19 cellular contexts compared by ENCODE assay signal in genomic region chr11:44878696-44879095, GRCh38.
DNase-seq lines count a peak whose midpoint lies in the region; ATAC-seq and TF ChIP-seq lines count a peak whose summit lies in the region.
"Had no signal": no experiment of that assay in that cellular context is flagged by ENCODE, and none has a peak within 500 bp of the region (broad histone marks: within the 10 kb centered on the region; RNA-seq: fewer than 3 reads in every experiment).

No MANE protein-coding gene starts in this region.

- H3K27me3 ChIP-seq in neural cell (ENCODE audit: insufficient read depth, low read depth, low read length) = no peaks in the 10 kb centered on the region
- H3K27me3 ChIP-seq: BE2C had no signal

- no peaks in the 10 kb centered on the region for H3F3A ChIP-seq in neural cell (ENCODE audit: insufficient read depth, low read length, poor library complexity, severe bottlenecking)

- TF ChIP-seq EP300 in neural cell (conservative IDR thresholded peaks at IDR 0.05; ENCODE audit: poor library complexity, severe bottlenecking) = no peak

- H3K9ac ChIP-seq in neural cell (ENCODE audit: low read length) = no peak overlapping the region
- H3K9ac ChIP-seq: GM23248 had no signal

- no peak for TF ChIP-seq CTCF in neural cell (IDR thresholded peaks at IDR 0.05; ENCODE audit: poor library complexity, severe bottlenecking)

- ATAC-seq in HG03565 (IDR thresholded peaks at IDR 0.05; ENCODE audit: unreplicated experiment) = no peak

- TF ChIP-seq RAD21 in neural cell (conservative IDR thresholded peaks at IDR 0.05) = no peak

- no peaks in the 10 kb centered on the region for H3K79me2 ChIP-seq in neural cell (replicated peaks; ENCODE audit: insufficient read depth, low read length)

- no peaks in the 10 kb centered on the region for H3K9me2 ChIP-seq in neural cell (ENCODE audit: insufficient read depth, low read length)

- no peaks in the 10 kb centered on the region for H3K9me3 ChIP-seq in neural cell (ENCODE audit: low read length)
- H3K9me3 ChIP-seq: BE2C had no signal

- no peak overlapping the region for H3K4me3 ChIP-seq in neural cell (ENCODE audit: low read length)
- H3K4me3 ChIP-seq: GM23248 had no signal

- H4K20me1 ChIP-seq in neural cell (ENCODE audit: insufficient read depth) = no peaks in the 10 kb centered on the region

- no peaks in the 10 kb centered on the region for H3K36me3 ChIP-seq in neural cell (ENCODE audit: insufficient read depth, low read length)
- H3K36me3 ChIP-seq: BE2C had no signal

- DNase-seq in NOMO-1 treated with DMSO at 0.1 percent for 48 hours (lab: John Stamatoyannopoulos, UW; ENCODE audit: unreplicated experiment) (peak; percentile 7), NOMO-1 treated with dmso at 0.1 percent for 144 hours (lab: John Stamatoyannopoulos, UW; ENCODE audit: unreplicated experiment) (no peak), SKM-1 treated with dmso at 0.1 percent for 144 hours (lab: John Stamatoyannopoulos, UW; ENCODE audit: unreplicated experiment) (peak; percentile 35), medulla oblongata (ENCODE audit: extremely low spot score) (no peak)
- no peak for DNase-seq in stimulated activated CD4-positive, alpha-beta T cell treated with anti-CD3 and anti-CD28 coated beads, Interleukin-12 subunit alpha, Interleukin-12 subunit beta, amount 100 ng/mL, for 4 hours
- DNase-seq: 8988T; ACHN; CD4-positive, CD25-positive, alpha-beta regulatory T cell; GM23248; HCEC 1CT; NCI-H1417 treated with DMSO at 0.1 percent for 48 hours; NCI-H187; NCI-H226; NCI-H510A; Right ventricle myocardium superior; RPMI8226 had no signal

- H3K27ac ChIP-seq in neural cell (ENCODE audit: low read length) = peak overlapping the region; percentile 48
- H3K27ac ChIP-seq: GM23248 had no signal

- no peak overlapping the region for H2AFZ ChIP-seq in neural cell (ENCODE audit: low read depth, low read length)
- H2AFZ ChIP-seq: GM23248 had no signal

- H3K4me2 ChIP-seq in neural cell (ENCODE audit: low read length) = no peak overlapping the region

TF ChIP-seq in neural cell, 6 proteins besides CTCF, POLR2A, EP300 and RAD21:
- TF ChIP-seq POLR2AphosphoS5 (IDR thresholded peaks at IDR 0.05) (no peak), TAF1 (IDR thresholded peaks at IDR 0.05; ENCODE audit: low read depth) (no peak), REST (IDR thresholded peaks at IDR 0.05; ENCODE audit: borderline replicate concordance) (no peak), EZH2 (IDR thresholded peaks at IDR 0.05; ENCODE audit: borderline replicate concordance, insufficient read depth, low read length, poor library complexity, severe bottlenecking) (no peak), MXI1 (conservative IDR thresholded peaks at IDR 0.05; ENCODE audit: poor library complexity, severe bottlenecking) (no peak), SMC3 (conservative IDR thresholded peaks at IDR 0.05; ENCODE audit: poor library complexity) (no peak)

Comparison
In these comparisons a context has a peak if more than half of its experiments do, and no peak if none do; other contexts are left out.
1. DNase-seq: peak in NOMO-1 treated with DMSO at 0.1 percent for 48 hours (single experiment) and SKM-1 treated with dmso at 0.1 percent for 144 hours (single experiment); none in NOMO-1 treated with dmso at 0.1 percent for 144 hours (single experiment), medulla oblongata (single experiment) and stimulated activated CD4-positive, alpha-beta T cell treated with anti-CD3 and anti-CD28 coated beads, Interleukin-12 subunit alpha, Interleukin-12 subunit beta, amount 100 ng/mL, for 4 hours (single experiment).